26 cellular contexts compared by ENCODE assay signal in genomic region chr3:89876116-89876515, GRCh38.
DNase-seq lines count a peak whose midpoint lies in the region; ATAC-seq, FAIRE-seq and TF ChIP-seq lines count a peak whose summit lies in the region.
"Had no signal": no experiment of that assay in that cellular context is flagged by ENCODE, and none has a peak within 500 bp of the region (broad histone marks: within the 10 kb centered on the region; RNA-seq: fewer than 3 reads in every experiment).

No MANE protein-coding gene starts in this region.

- no CpG with 5 or more reads among the region's 3 CpGs for WGBS in neuronal stem cell (ENCODE audit: extremely low coverage in 2 of 2, insufficient read length in 2 of 2, insufficient replicate concordance in 1 of 2), 2 donors

- H3K4me3 Mint-ChIP-seq in stimulated activated naive CD8-positive, alpha-beta T cell treated with anti-CD3 and anti-CD28 coated beads, Interleukin-15, amount 100 ng/mL, for 72 hours: no peak overlapping the region
- H3K4me3 Mint-ChIP-seq: CD14-positive monocyte; CD4-positive, alpha-beta memory T cell; CD8-positive, alpha-beta memory T cell had no signal

- intact Hi-C loops in kidney (cut with DNase I): no loop called here

- no peaks in the 10 kb centered on the region for H3K79me1 ChIP-seq in neuronal stem cell (ENCODE audit: low read depth, low read length)

- H3K27ac Mint-ChIP-seq in stimulated activated naive CD8-positive, alpha-beta T cell treated with anti-CD3 and anti-CD28 coated beads, Interleukin-15, amount 100 ng/mL, for 72 hours: no peak overlapping the region
- H3K27ac Mint-ChIP-seq: CD14-positive monocyte; CD4-positive, alpha-beta memory T cell; CD4-positive, CD25-positive, alpha-beta regulatory T cell; CD8-positive, alpha-beta memory T cell had no signal

- no peak for TF ChIP-seq CTCF in kidney (IDR thresholded peaks at IDR 0.05; ENCODE audit: borderline replicate concordance, extremely low read depth, insufficient read depth)

- no peak overlapping the region for H3K23ac ChIP-seq in neuronal stem cell (ENCODE audit: low read depth, low read length, poor library complexity)

- no peaks in the 10 kb centered on the region for H3K4me1 Mint-ChIP-seq in stimulated activated naive CD8-positive, alpha-beta T cell treated with anti-CD3 and anti-CD28 coated beads, Interleukin-15, amount 100 ng/mL, for 72 hours
- H3K4me1 Mint-ChIP-seq: CD14-positive monocyte; CD4-positive, alpha-beta memory T cell; CD4-positive, CD25-positive, alpha-beta regulatory T cell; CD8-positive, alpha-beta memory T cell had no signal

- no peak overlapping the region for H3K27ac ChIP-seq in kidney (ENCODE audit: low read depth in 2 of 2, low read length in 2 of 2)
- no peak overlapping the region for H3K27ac ChIP-seq in neuronal stem cell (replicated peaks; ENCODE audit: low read length)
- H3K27ac ChIP-seq: BLaER1 had no signal

- no peak for FAIRE-seq in kidney (lab: Jason Lieb, UNC)
- FAIRE-seq: A204.1, GM12878, GM12892, GM18507 had no signal

- H3K4me3 ChIP-seq in kidney (ENCODE audit: low read length in 2 of 2): no peak overlapping the region
- no peak overlapping the region for H3K4me3 ChIP-seq in neuronal stem cell (ENCODE audit: low read length in 2 of 2)
- H3K4me3 ChIP-seq: BLaER1, GM12878 had no signal

- H2AK5ac ChIP-seq in neuronal stem cell (ENCODE audit: low read depth, low read length): no peak overlapping the region

- H2BK120ac ChIP-seq in neuronal stem cell (ENCODE audit: low read depth, low read length): no peak overlapping the region

- no peaks in the 10 kb centered on the region for H3K27me3 Mint-ChIP-seq in stimulated activated naive CD8-positive, alpha-beta T cell treated with anti-CD3 and anti-CD28 coated beads, Interleukin-15, amount 100 ng/mL, for 72 hours
- H3K27me3 Mint-ChIP-seq: CD4-positive, alpha-beta memory T cell; CD4-positive, CD25-positive, alpha-beta regulatory T cell; CD8-positive, alpha-beta memory T cell had no signal

- H3K4me2 ChIP-seq in neuronal stem cell (ENCODE audit: insufficient read depth, low read length, poor library complexity, severe bottlenecking): no peak overlapping the region
- H3K4me2 ChIP-seq: BLaER1 had no signal

- no peak overlapping the region for H2AFZ ChIP-seq in neuronal stem cell (ENCODE audit: low read length)

- no peak overlapping the region for H4K91ac ChIP-seq in neuronal stem cell (ENCODE audit: low read depth, low read length, poor library complexity)

- no peaks in the 10 kb centered on the region for H3K27me3 ChIP-seq in neuronal stem cell (ENCODE audit: control insufficient read depth in 3 of 3, insufficient read depth in 3 of 3, low read depth in 1 of 3, low read length in 3 of 3)
- H3K27me3 ChIP-seq: BE2C, BLaER1 had no signal

- H3K18ac ChIP-seq in neuronal stem cell (ENCODE audit: low read length): no peak overlapping the region

- H3K9me3 Mint-ChIP-seq in stimulated activated naive CD8-positive, alpha-beta T cell treated with anti-CD3 and anti-CD28 coated beads, Interleukin-15, amount 100 ng/mL, for 72 hours: peaks cover 21 to 33% of the 10 kb centered on the region in 2 donors

- H3K9ac ChIP-seq in kidney (ENCODE audit: low read length in 2 of 2) (no peak overlapping the region), neuronal stem cell (ENCODE audit: low read depth, low read length, poor library complexity) (no peak overlapping the region)
- H3K9ac ChIP-seq: BLaER1 had no signal

- H2BK15ac ChIP-seq in neuronal stem cell (ENCODE audit: low read length): no peak overlapping the region

- no peaks in the 10 kb centered on the region for H3K4me1 ChIP-seq in kidney (ENCODE audit: control insufficient read depth in 1 of 2, insufficient read depth in 1 of 2, low read depth in 1 of 2, low read length in 2 of 2)
- H3K4me1 ChIP-seq in neuronal stem cell (ENCODE audit: control insufficient read depth in 2 of 2, insufficient read depth in 1 of 2, low read depth in 1 of 2, low read length in 2 of 2): no peaks in the 10 kb centered on the region
- H3K4me1 ChIP-seq: BE2C, BLaER1 had no signal

- DNase-seq in kidney (peak; percentile 14), neuronal stem cell (ENCODE audit: low spot score) (no peak), NCI-H526 (lab: John Stamatoyannopoulos, UW) (no peak), ecto neural progenitor cell (ENCODE audit: low spot score) (no peak)
- DNase-seq in stimulated activated naive CD8-positive, alpha-beta T cell treated with anti-CD3 and anti-CD28 coated beads, Interleukin-15, amount 100 ng/mL, for 72 hours: no peak
- DNase-seq: 8988T; ACHN; BE2C; C1 segment of cervical spinal cord; CD4-positive, alpha-beta memory T cell; CD4-positive, CD25-positive, alpha-beta regulatory T cell; CD8-positive, alpha-beta memory T cell; COR-L47; DMS 273 treated with DMSO at 0.1 percent for 48 hours; DMS153; DMS53; DMS79; DND-41; EL; GDM1 had no signal

- peak overlapping the region; percentile 94 for H3K14ac ChIP-seq in neuronal stem cell (ENCODE audit: low read length)

- H4K8ac ChIP-seq in neuronal stem cell (ENCODE audit: low read depth, low read length): no peak overlapping the region

- H3K36me3 ChIP-seq in kidney (ENCODE audit: control insufficient read depth in 1 of 2, insufficient read depth in 2 of 2, low read length in 2 of 2) (no peaks in the 10 kb centered on the region), neuronal stem cell (replicated peaks in 1 of 2; ENCODE audit: control insufficient read depth in 2 of 2, insufficient read depth in 2 of 2, low read length in 2 of 2) (no peaks in the 10 kb centered on the region)
- H3K36me3 ChIP-seq: BE2C, BLaER1 had no signal

- no peak overlapping the region for H2BK5ac ChIP-seq in neuronal stem cell (ENCODE audit: low read length)

- no peaks in the 10 kb centered on the region for H3K9me3 ChIP-seq in kidney (ENCODE audit: control insufficient read depth in 1 of 2, low read length in 2 of 2)
- H3K9me3 ChIP-seq in neuronal stem cell (replicated peaks in 1 of 2; ENCODE audit: control insufficient read depth in 2 of 2, insufficient read depth in 1 of 2, low read depth in 1 of 2, low read length in 2 of 2): no peaks in the 10 kb centered on the region
- H3K9me3 ChIP-seq: BE2C, BLaER1 had no signal

- ATAC-seq in stimulated activated naive CD8-positive, alpha-beta T cell treated with anti-CD3 and anti-CD28 coated beads, Interleukin-15, amount 100 ng/mL, for 72 hours: no peak
- ATAC-seq: GM12878 had no signal

- peak overlapping the region; percentile 37 for H3K4ac ChIP-seq in neuronal stem cell (ENCODE audit: low read length)

- no peak overlapping the region for H2BK12ac ChIP-seq in neuronal stem cell (ENCODE audit: low read length)
